32 cellular contexts compared by ENCODE assay signal in genomic region chr4:102170910-102171309, GRCh38.
"Had no signal": no experiment of that assay in that cellular context is flagged by ENCODE, and none has a peak within 500 bp of the region (broad histone marks: within the 10 kb centered on the region; RNA-seq: fewer than 3 reads in every experiment).

No MANE protein-coding gene starts in this region.

- H3K4me1 Mint-ChIP-seq: naive thymus-derived CD4-positive, alpha-beta T cell; stimulated activated memory B cell treated with anti-CD40 and anti-IgM and Interleukin-4, amounts not matched to agents 10 μg/mL and 1 μg/mL and 100 μg/mL, for 72 hours; stimulated activated naive CD8-positive, alpha-beta T cell treated with anti-CD3 and anti-CD28 coated beads, Interleukin-15, amount 100 ng/mL, for 72 hours had no signal

- H3K36me3 Mint-ChIP-seq: naive thymus-derived CD4-positive, alpha-beta T cell; natural killer cell treated with Interleukin-12 subunit alpha and Interleukin-12 subunit beta and Interleukin-15 and Interleukin-18, amount 100 ng/mL, for 72 hours; stimulated activated memory B cell treated with anti-CD40 and anti-IgM and Interleukin-4, amounts not matched to agents 10 μg/mL and 1 μg/mL and 100 μg/mL, for 72 hours; type B pancreatic cell had no signal

- H3K4me3 ChIP-seq: psoas muscle, skin epidermis, smooth muscle cell, spleen, suprapubic skin, testis, tibial artery, transverse colon, upper lobe of right lung, uterus had no signal

- H3K4me1 ChIP-seq: parathyroid adenoma, psoas muscle, spleen, suprapubic skin, testis, transverse colon, upper lobe of right lung, uterus had no signal

- H3K27ac ChIP-seq: neutrophil, parathyroid adenoma, psoas muscle, skin epidermis, spleen, suprapubic skin, testis, tibial artery, transverse colon, upper lobe of right lung, uterus had no signal

- H3K4me3 Mint-ChIP-seq: naive thymus-derived CD4-positive, alpha-beta T cell; natural killer cell treated with Interleukin-12 subunit alpha and Interleukin-12 subunit beta and Interleukin-15 and Interleukin-18, amount 100 ng/mL, for 72 hours; nephron progenitor cell; neural crest cell; stimulated activated memory B cell treated with anti-CD40 and anti-IgM and Interleukin-4, amounts not matched to agents 10 μg/mL and 1 μg/mL and 100 μg/mL, for 72 hours; stimulated activated naive CD8-positive, alpha-beta T cell treated with anti-CD3 and anti-CD28 coated beads, Interleukin-15, amount 100 ng/mL, for 72 hours; type B pancreatic cell had no signal

- H3K9me3 ChIP-seq: neutrophil, psoas muscle, spleen, suprapubic skin, testis, tibial artery, transverse colon, upper lobe of right lung, uterus had no signal

- H3K27ac Mint-ChIP-seq: naive thymus-derived CD4-positive, alpha-beta T cell; natural killer cell treated with Interleukin-12 subunit alpha and Interleukin-12 subunit beta and Interleukin-15 and Interleukin-18, amount 100 ng/mL, for 72 hours; nephron progenitor cell; progenitor cell of endocrine pancreas; stimulated activated memory B cell treated with anti-CD40 and anti-IgM and Interleukin-4, amounts not matched to agents 10 μg/mL and 1 μg/mL and 100 μg/mL, for 72 hours; stimulated activated naive CD8-positive, alpha-beta T cell treated with anti-CD3 and anti-CD28 coated beads, Interleukin-15, amount 100 ng/mL, for 72 hours; type B pancreatic cell had no signal

- H3K27me3 Mint-ChIP-seq: natural killer cell treated with Interleukin-12 subunit alpha and Interleukin-12 subunit beta and Interleukin-15 and Interleukin-18, amount 100 ng/mL, for 72 hours; progenitor cell of endocrine pancreas; stimulated activated memory B cell treated with anti-CD40 and anti-IgM and Interleukin-4, amounts not matched to agents 10 μg/mL and 1 μg/mL and 100 μg/mL, for 72 hours; stimulated activated naive CD8-positive, alpha-beta T cell treated with anti-CD3 and anti-CD28 coated beads, Interleukin-15, amount 100 ng/mL, for 72 hours; type B pancreatic cell had no signal

- ATAC-seq: naive thymus-derived CD4-positive, alpha-beta T cell; natural killer cell treated with Interleukin-12 subunit alpha and Interleukin-12 subunit beta and Interleukin-15 and Interleukin-18, amount 100 ng/mL, for 72 hours; psoas muscle; right cardiac atrium; sciatic nerve; stimulated activated memory B cell treated with anti-CD40 and anti-IgM and Interleukin-4, amounts not matched to agents 10 μg/mL and 1 μg/mL and 100 μg/mL, for 72 hours; stimulated activated naive CD8-positive, alpha-beta T cell treated with anti-CD3 and anti-CD28 coated beads, Interleukin-15, amount 100 ng/mL, for 72 hours; stimulated activated naive CD8-positive, alpha-beta T cell treated with anti-CD3 and anti-CD28 coated beads, Interleukin-15, Interleukin-2, amounts not matched to agents 100 U/mL and 50 U/mL, for 24 hours; upper lobe of right lung had no signal

- H3K9me3 Mint-ChIP-seq: naive thymus-derived CD4-positive, alpha-beta T cell; natural killer cell treated with Interleukin-12 subunit alpha and Interleukin-12 subunit beta and Interleukin-15 and Interleukin-18, amount 100 ng/mL, for 72 hours; nephron progenitor cell; neural crest cell; stimulated activated naive CD8-positive, alpha-beta T cell treated with anti-CD3 and anti-CD28 coated beads, Interleukin-15, amount 100 ng/mL, for 72 hours had no signal

- DNase-seq: naive thymus-derived CD4-positive, alpha-beta T cell; nephron progenitor cell; nucleus accumbens; posterior cingulate gyrus; psoas muscle; right cardiac atrium; spleen; stimulated activated CD4-positive, alpha-beta T cell treated with anti-CD3 and anti-CD28 coated beads, Interleukin-12 subunit alpha, Interleukin-12 subunit beta, amount 100 ng/mL, for 4 hours; stimulated activated CD4-positive, alpha-beta T cell treated with anti-CD3 and anti-CD28 coated beads, Interleukin-1b, Interleukin-23, amount 100 ng/mL, for 48 hours; stimulated activated CD4-positive, alpha-beta T cell treated with anti-CD3 and anti-CD28 coated beads, Interleukin-4, amount 100 ng/mL, for 1 hour; stimulated activated CD4-positive, alpha-beta T cell treated with anti-CD3 and anti-CD28 coated beads, Interleukin-4, amount 100 ng/mL, for 4 hours; stimulated activated CD8-positive, alpha-beta memory T cell treated with anti-CD3 and anti-CD28 coated beads, Interleukin-4, amount 100 ng/mL, for 48 hours; stimulated activated naive CD4-positive, alpha-beta T cell; stimulated activated naive CD8-positive, alpha-beta T cell treated with anti-CD3 and anti-CD28 coated beads, Interleukin-15, amount 100 ng/mL, for 72 hours; stimulated activated naive CD8-positive, alpha-beta T cell treated with anti-CD3 and anti-CD28 coated beads, Interleukin-15, Interleukin-2, amounts not matched to agents 100 U/mL and 50 U/mL, for 24 hours; substantia nigra; testis; tibial artery; transverse colon; upper lobe of right lung; uterus had no signal

- H3K4me2 ChIP-seq: smooth muscle cell had no signal
